In genomic region chr14:73167727-73168126, GRCh38 we compare ENCODE assay signal across 25 cellular contexts. TPM values are rescaled to one million over a fixed set of nuclear protein-coding genes. Genes with fewer than 3 reads are reported as not detected.
DNase-seq lines count a peak whose midpoint lies in the region; ATAC-seq, FAIRE-seq and TF ChIP-seq lines count a peak whose summit lies in the region.
"Had no signal": no experiment of that assay in that cellular context is flagged by ENCODE, and none has a peak within 500 bp of the region (broad histone marks: within the 10 kb centered on the region; RNA-seq: fewer than 3 reads in every experiment).

No MANE protein-coding gene starts in this region.

- no peaks in the 10 kb centered on the region for H3K4me1 Mint-ChIP-seq in CD14-positive monocyte

- H3K4me3 ChIP-seq in small intestine (ENCODE audit: low read depth in 1 of 2, low read length in 2 of 2) (no peak overlapping the region), coronary artery (no peak overlapping the region)
- H3K4me3 ChIP-seq: K562 had no signal

- H3K36me3 Mint-ChIP-seq in CD14-positive monocyte = peaks cover 84 to 96% of the 10 kb centered on the region in 2 donors

- TF ChIP-seq CTCF in CD14-positive monocyte (IDR thresholded peaks at IDR 0.05) (no peak), coronary artery (IDR thresholded peaks at IDR 0.05) (no peak)

- no peaks in the 10 kb centered on the region for H3K4me1 ChIP-seq in small intestine (ENCODE audit: control insufficient read depth in 2 of 2, insufficient read depth in 1 of 2, low read depth in 1 of 2, low read length in 1 of 2)
- H3K4me1 ChIP-seq: BE2C had no signal

- DNase-seq in CD14-positive monocyte (ENCODE audit: low spot score) (no peak), caudate nucleus (lab: John Stamatoyannopoulos, UW) (no peak), left colon (peak; percentile 9 to 30), small intestine (peak; percentile 32), coronary artery (ENCODE audit: low spot score) (no peak), HTR-8/SVneo (ENCODE audit: insufficient read length, low spot score) (no peak), D341Med (ENCODE audit: low spot score) (no peak), NCI-H446 treated with DMSO at 0.1 percent for 48 hours (lab: John Stamatoyannopoulos, UW) (no peak)
- DNase-seq: 8988T, ACHN, BE2C, Kasumi-1, NCI-H1105 treated with DMSO at 0.1 percent for 48 hours, NCI-H146, NCI-H1930, NCI-H2107, NCI-H446, NCI-H526 treated with DMSO at 0.1 percent for 48 hours, SHP77 treated with DMSO at 0.1 percent for 48 hours had no signal

- H3K9me3 Mint-ChIP-seq in CD14-positive monocyte = no peaks in the 10 kb centered on the region

- H3K4me3 Mint-ChIP-seq in CD14-positive monocyte = no peak overlapping the region

- H3K27ac ChIP-seq in caudate nucleus (ENCODE audit: low read depth, low read length) = peak overlapping the region; percentile 95
- H3K27ac ChIP-seq in small intestine (ENCODE audit: low read depth in 1 of 2, low read length in 1 of 2) = no peak overlapping the region
- H3K27ac ChIP-seq in coronary artery = no peak overlapping the region
- H3K27ac ChIP-seq: HL-60, RWPE1 had no signal

- peak overlapping the region in 4 of 7 donors; percentile 11 to 34 (median 30) for H3K27ac Mint-ChIP-seq in CD14-positive monocyte

- intact Hi-C loops in CD14-positive monocyte (cut with micrococcal nuclease) = no loop called here
- intact Hi-C loops in left colon (cut with DNase I, micrococcal nuclease) = no loop called here

- H3K36me3 ChIP-seq in small intestine (ENCODE audit: control insufficient read depth in 2 of 2, insufficient read depth in 2 of 2, low read length in 2 of 2) = peaks cover 15 to 28% of the 10 kb centered on the region in 2 donors

- WGBS in small intestine, 3 donors = 25 to 71% (median 53%) methylated on average over 4 of the region's 4 CpGs

- ATAC-seq in left colon = peak; percentile 79
- ATAC-seq: K562, Panc1 had no signal

- no peaks in the 10 kb centered on the region for H3K27me3 Mint-ChIP-seq in CD14-positive monocyte (ENCODE audit: low read depth in 3 of 3)

- FAIRE-seq in small intestine (lab: Jason Lieb, UNC) = no peak
- no peak for FAIRE-seq in HTR-8/SVneo (lab: Jason Lieb, UNC)
- FAIRE-seq: D721Med, H54, K562 had no signal

- H3K27me3 ChIP-seq in small intestine (ENCODE audit: control insufficient read depth in 2 of 2, insufficient read depth in 2 of 2, low read length in 2 of 2) = no peaks in the 10 kb centered on the region
- H3K27me3 ChIP-seq: BE2C had no signal

- H3K9me3 ChIP-seq in small intestine (ENCODE audit: control insufficient read depth, low read depth) = no peaks in the 10 kb centered on the region
- H3K9me3 ChIP-seq: BE2C had no signal

RNA-seq across cellular contexts. Expression of gene PSEN1, which starts 31.4 kb away (rescaled TPM):
- polyA plus RNA-seq in CD14-positive monocyte (100 to 1,000 TPM in 1 of 2 donors, 10 to 100 TPM in 1; 85.6 to 130 TPM), small intestine (10 to 100 TPM; 24.4 to 38.5 (median 32.4) TPM)
- total RNA-seq in left colon = 100 to 1,000 TPM; 100 to 132 TPM

Comparison
In these comparisons a context has a peak if more than half of its experiments do, and no peak if none do; other contexts are left out.
1. DNase-seq: peak in left colon (2 of 2) and small intestine (single experiment); none in CD14-positive monocyte (single experiment), caudate nucleus (0 of 61), coronary artery (single experiment), HTR-8/SVneo (single experiment), D341Med (single experiment) and NCI-H446 treated with DMSO at 0.1 percent for 48 hours (single experiment).